ENCODE assay signal across 24 cellular contexts in the genomic region with DNA sequence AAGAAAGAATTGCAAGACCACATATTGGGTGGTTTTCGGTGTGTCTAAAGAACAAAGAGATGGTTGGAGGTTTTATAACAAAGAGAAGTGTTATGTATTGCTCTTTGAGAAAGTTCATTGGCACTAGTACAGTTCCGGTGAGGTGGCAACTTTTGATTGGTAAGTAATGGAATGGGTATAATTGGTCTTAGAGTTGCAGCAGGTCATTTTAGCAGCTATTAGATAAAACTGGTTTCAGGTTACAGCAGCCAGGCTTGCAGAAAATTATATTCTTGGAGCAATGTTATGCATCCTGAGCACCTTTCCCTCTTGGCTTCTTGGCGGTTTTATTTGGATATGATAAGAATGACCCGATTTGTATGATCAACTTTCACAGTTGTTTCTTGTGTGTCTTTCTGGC. TPM values are rescaled to one million over a fixed set of nuclear protein-coding genes. Genes with fewer than 3 reads are reported as not detected.
A peak's percentile ranks its signal among the peaks of the same experiment; 100 is the strongest.
DNase-seq lines count a peak whose midpoint lies in the region; TF ChIP-seq lines count a peak whose summit lies in the region.
"Had no signal": no experiment of that assay in that cellular context is flagged by ENCODE, and none has a peak within 500 bp of the region (broad histone marks: within the 10 kb centered on the region; RNA-seq: fewer than 3 reads in every experiment).

No MANE protein-coding gene starts in this region.

- H3K27ac ChIP-seq in HEK293 (ENCODE audit: extremely low read depth, low read depth, low read length): no peak overlapping the region
- no peak overlapping the region for H3K27ac ChIP-seq in vagina
- H3K27ac ChIP-seq: SJSA1 had no signal

- H3K36me3 ChIP-seq in HEK293 (ENCODE audit: control insufficient read depth in 2 of 2, insufficient read depth in 1 of 2, low read length in 2 of 2) (no peaks in the 10 kb centered on the region), vagina (no peaks in the 10 kb centered on the region)
- H3K36me3 ChIP-seq: SJSA1 had no signal

- no peak for TF ChIP-seq CTCF in HEK293 (tag by site-specific recombination; IDR thresholded peaks at IDR 0.05)
- no peak for TF ChIP-seq CTCF in fibroblast of pulmonary artery (IDR thresholded peaks at IDR 0.05; ENCODE audit: low read length, missing control alignments)
- no peak for TF ChIP-seq CTCF in retinal pigment epithelial cell (conservative IDR thresholded peaks at IDR 0.05; ENCODE audit: low read depth, low read length)
- no peak for TF ChIP-seq CTCF in vagina (IDR thresholded peaks at IDR 0.05)

- CTCF ChIA-PET in HEK293 (lab: Yijun Ruan, JAX): interaction anchor here (0.7 to 0.8 kb wide), 4 partner anchors 9 to 172 kb away, joined by 3 to 4 read pairs (median 3); no protein-coding TSS in a partner anchor

- TF ChIP-seq POLR2A in vagina (IDR thresholded peaks at IDR 0.05): no peak

- H3K4me1 ChIP-seq in HEK293 (ENCODE audit: control insufficient read depth, insufficient read depth, low read length) (peaks cover 3% of the 10 kb centered on the region; the same call in 1 of the 2 replicates), vagina (no peaks in the 10 kb centered on the region)

- POLR2A ChIA-PET in HEK293 (lab: Yijun Ruan, JAX): no interaction called here

- DNase-seq in SW480 (ENCODE audit: low spot score) (peak; percentile 44), fibroblast of pulmonary artery (ENCODE audit: low read depth) (peak; percentile 18), retinal pigment epithelial cell (ENCODE audit: low read depth) (peak; percentile 50), COLO668 (lab: John Stamatoyannopoulos, UW; ENCODE audit: unreplicated experiment) (no peak), cerebellar cortex (ENCODE audit: low spot score) (no peak), vagina (ENCODE audit: extremely low spot score in 2 of 2) (no peak)
- DNase-seq: C1 segment of cervical spinal cord; CD4-positive, alpha-beta memory T cell; DMS79 treated with DMSO at 0.1 percent for 48 hours; IMR-90; KG1; MM.1S; NCI-H1048; NCI-H1417; NCI-H1694; NCI-H2029 treated with DMSO at 0.1 percent for 48 hours; NCI-H526 treated with DMSO at 0.1 percent for 48 hours; Right ventricle myocardium superior had no signal

- intact Hi-C loops in vagina (cut with DNase I): no loop called here

- no peaks in the 10 kb centered on the region for H3K9me3 ChIP-seq in HEK293 (ENCODE audit: control insufficient read depth, insufficient read depth, low read depth, low read length)
- no peaks in the 10 kb centered on the region for H3K9me3 ChIP-seq in vagina
- H3K9me3 ChIP-seq: SJSA1 had no signal

- no peaks in the 10 kb centered on the region for H3K27me3 ChIP-seq in vagina
- H3K27me3 ChIP-seq: SJSA1 had no signal

- no peak overlapping the region for H3K4me3 ChIP-seq in HEK293 (ENCODE audit: low read depth, low read length)
- H3K4me3 ChIP-seq in fibroblast of pulmonary artery (replicated peaks; ENCODE audit: low read depth, low read length): no peak overlapping the region
- no peak overlapping the region for H3K4me3 ChIP-seq in retinal pigment epithelial cell (ENCODE audit: low read length)
- H3K4me3 ChIP-seq in vagina: no peak overlapping the region
- H3K4me3 ChIP-seq: SJSA1 had no signal

TF ChIP-seq in HEK293, 187 proteins besides CTCF, POLR2A, EP300 and RAD21 (continues in another document):
- TF ChIP-seq ZFHX2 (tag by site-specific recombination; conservative IDR thresholded peaks at IDR 0.05) (no peak), ZBTB8A (tag by site-specific recombination; IDR thresholded peaks at IDR 0.05) (no peak), ZNF558 (tag by site-specific recombination; IDR thresholded peaks at IDR 0.05) (no peak), WT1 (tag by site-specific recombination; IDR thresholded peaks at IDR 0.05) (no peak), ZNF791 (tag by site-specific recombination; IDR thresholded peaks at IDR 0.05) (no peak), ZNF664 (tag by site-specific recombination; IDR thresholded peaks at IDR 0.05) (no peak), ZNF555 (tag by site-specific recombination; conservative IDR thresholded peaks at IDR 0.05) (no peak), ZNF239 (tag by site-specific recombination; IDR thresholded peaks at IDR 0.05) (no peak), ZNF658 (tag by site-specific recombination; IDR thresholded peaks at IDR 0.05) (no peak), ZNF701 (tag by site-specific recombination; IDR thresholded peaks at IDR 0.05) (no peak), ZSCAN30 (tag by site-specific recombination; IDR thresholded peaks at IDR 0.05) (no peak), KLF9 (tag by site-specific recombination; IDR thresholded peaks at IDR 0.05; ENCODE audit: low read depth) (no peak), OSR2 (tag by site-specific recombination; IDR thresholded peaks at IDR 0.05) (peak; percentile 28; the same call in 1 of the 2 replicates), ZBTB20 (tag by site-specific recombination; IDR thresholded peaks at IDR 0.05) (no peak), KLF7 (tag by site-specific recombination; IDR thresholded peaks at IDR 0.05; ENCODE audit: borderline replicate concordance) (no peak)
- TF ChIP-seq, protein P1, sequence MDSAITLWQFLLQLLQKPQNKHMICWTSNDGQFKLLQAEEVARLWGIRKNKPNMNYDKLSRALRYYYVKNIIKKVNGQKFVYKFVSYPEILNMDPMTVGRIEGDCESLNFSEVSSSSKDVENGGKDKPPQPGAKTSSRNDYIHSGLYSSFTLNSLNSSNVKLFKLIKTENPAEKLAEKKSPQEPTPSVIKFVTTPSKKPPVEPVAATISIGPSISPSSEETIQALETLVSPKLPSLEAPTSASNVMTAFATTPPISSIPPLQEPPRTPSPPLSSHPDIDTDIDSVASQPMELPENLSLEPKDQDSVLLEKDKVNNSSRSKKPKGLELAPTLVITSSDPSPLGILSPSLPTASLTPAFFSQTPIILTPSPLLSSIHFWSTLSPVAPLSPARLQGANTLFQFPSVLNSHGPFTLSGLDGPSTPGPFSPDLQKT (IDR thresholded peaks at IDR 0.05; ENCODE audit: borderline replicate concordance, low read depth, low read length): no peak
- TF ChIP-seq, protein P2, sequence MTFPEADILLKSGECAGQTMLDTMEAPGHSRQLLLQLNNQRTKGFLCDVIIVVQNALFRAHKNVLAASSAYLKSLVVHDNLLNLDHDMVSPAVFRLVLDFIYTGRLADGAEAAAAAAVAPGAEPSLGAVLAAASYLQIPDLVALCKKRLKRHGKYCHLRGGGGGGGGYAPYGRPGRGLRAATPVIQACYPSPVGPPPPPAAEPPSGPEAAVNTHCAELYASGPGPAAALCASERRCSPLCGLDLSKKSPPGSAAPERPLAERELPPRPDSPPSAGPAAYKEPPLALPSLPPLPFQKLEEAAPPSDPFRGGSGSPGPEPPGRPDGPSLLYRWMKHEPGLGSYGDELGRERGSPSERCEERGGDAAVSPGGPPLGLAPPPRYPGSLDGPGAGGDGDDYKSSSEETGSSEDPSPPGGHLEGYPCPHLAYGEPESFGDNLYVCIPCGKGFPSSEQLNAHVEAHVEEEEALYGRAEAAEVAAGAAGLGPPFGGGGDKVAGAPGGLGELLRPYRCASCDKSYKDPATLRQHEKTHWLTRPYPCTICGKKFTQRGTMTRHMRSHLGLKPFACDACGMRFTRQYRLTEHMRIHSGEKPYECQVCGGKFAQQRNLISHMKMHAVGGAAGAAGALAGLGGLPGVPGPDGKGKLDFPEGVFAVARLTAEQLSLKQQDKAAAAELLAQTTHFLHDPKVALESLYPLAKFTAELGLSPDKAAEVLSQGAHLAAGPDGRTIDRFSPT (tag by site-specific recombination; IDR thresholded peaks at IDR 0.05): no peak
- TF ChIP-seq, protein P3, sequence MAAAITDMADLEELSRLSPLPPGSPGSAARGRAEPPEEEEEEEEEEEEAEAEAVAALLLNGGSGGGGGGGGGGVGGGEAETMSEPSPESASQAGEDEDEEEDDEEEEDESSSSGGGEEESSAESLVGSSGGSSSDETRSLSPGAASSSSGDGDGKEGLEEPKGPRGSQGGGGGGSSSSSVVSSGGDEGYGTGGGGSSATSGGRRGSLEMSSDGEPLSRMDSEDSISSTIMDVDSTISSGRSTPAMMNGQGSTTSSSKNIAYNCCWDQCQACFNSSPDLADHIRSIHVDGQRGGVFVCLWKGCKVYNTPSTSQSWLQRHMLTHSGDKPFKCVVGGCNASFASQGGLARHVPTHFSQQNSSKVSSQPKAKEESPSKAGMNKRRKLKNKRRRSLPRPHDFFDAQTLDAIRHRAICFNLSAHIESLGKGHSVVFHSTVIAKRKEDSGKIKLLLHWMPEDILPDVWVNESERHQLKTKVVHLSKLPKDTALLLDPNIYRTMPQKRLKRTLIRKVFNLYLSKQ (tag by site-specific recombination; IDR thresholded peaks at IDR 0.05; ENCODE audit: borderline replicate concordance): no peak
- TF ChIP-seq, protein P4, sequence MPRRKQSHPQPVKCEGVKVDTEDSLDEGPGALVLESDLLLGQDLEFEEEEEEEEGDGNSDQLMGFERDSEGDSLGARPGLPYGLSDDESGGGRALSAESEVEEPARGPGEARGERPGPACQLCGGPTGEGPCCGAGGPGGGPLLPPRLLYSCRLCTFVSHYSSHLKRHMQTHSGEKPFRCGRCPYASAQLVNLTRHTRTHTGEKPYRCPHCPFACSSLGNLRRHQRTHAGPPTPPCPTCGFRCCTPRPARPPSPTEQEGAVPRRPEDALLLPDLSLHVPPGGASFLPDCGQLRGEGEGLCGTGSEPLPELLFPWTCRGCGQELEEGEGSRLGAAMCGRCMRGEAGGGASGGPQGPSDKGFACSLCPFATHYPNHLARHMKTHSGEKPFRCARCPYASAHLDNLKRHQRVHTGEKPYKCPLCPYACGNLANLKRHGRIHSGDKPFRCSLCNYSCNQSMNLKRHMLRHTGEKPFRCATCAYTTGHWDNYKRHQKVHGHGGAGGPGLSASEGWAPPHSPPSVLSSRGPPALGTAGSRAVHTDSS (tag by site-specific recombination; IDR thresholded peaks at IDR 0.05): no peak
- TF ChIP-seq, protein P5, sequence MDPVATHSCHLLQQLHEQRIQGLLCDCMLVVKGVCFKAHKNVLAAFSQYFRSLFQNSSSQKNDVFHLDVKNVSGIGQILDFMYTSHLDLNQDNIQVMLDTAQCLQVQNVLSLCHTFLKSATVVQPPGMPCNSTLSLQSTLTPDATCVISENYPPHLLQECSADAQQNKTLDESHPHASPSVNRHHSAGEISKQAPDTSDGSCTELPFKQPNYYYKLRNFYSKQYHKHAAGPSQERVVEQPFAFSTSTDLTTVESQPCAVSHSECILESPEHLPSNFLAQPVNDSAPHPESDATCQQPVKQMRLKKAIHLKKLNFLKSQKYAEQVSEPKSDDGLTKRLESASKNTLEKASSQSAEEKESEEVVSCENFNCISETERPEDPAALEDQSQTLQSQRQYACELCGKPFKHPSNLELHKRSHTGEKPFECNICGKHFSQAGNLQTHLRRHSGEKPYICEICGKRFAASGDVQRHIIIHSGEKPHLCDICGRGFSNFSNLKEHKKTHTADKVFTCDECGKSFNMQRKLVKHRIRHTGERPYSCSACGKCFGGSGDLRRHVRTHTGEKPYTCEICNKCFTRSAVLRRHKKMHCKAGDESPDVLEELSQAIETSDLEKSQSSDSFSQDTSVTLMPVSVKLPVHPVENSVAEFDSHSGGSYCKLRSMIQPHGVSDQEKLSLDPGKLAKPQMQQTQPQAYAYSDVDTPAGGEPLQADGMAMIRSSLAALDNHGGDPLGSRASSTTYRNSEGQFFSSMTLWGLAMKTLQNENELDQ (tag by site-specific recombination; IDR thresholded peaks at IDR 0.05; ENCODE audit: low read depth): no peak

RNA-seq across cellular contexts. Expression of a gene that starts 12.3 kb away (rescaled TPM):
- total RNA-seq in vagina: not detected
- total RNA-seq: A673; CD4-positive, alpha-beta memory T cell; H1; IMR-90; NCI-H460; Right ventricle myocardium superior; SJSA1; T-helper 1 cell treated with Interleukin-12 subunit alpha and Interleukin-12 subunit beta and Interleukin-4 antibody, amounts not matched to agents 30 ng/mL and 1 ng/mL, for 36 hours had no signal

RNA-seq across cellular contexts. Expression of a gene that starts 26.6 kb away (rescaled TPM):
- total RNA-seq in vagina: 76.9 TPM
- total RNA-seq: A673; IMR-90; T-helper 1 cell treated with Interleukin-12 subunit alpha and Interleukin-12 subunit beta and Interleukin-4 antibody, amounts not matched to agents 30 ng/mL and 1 ng/mL, for 36 hours had no signal

Comparison
In these comparisons a context has a peak if more than half of its experiments do, and no peak if none do; other contexts are left out.
1. DNase-seq: peak in SW480 (single experiment), fibroblast of pulmonary artery (single experiment) and retinal pigment epithelial cell (single experiment); none in COLO668 (single experiment), cerebellar cortex (single experiment) and vagina (0 of 2).